In genomic region chr5:81972496-81972791, GRCh38 we compare ENCODE assay signal across 8 cellular contexts. TPM values are rescaled to one million over a fixed set of nuclear protein-coding genes. Genes with fewer than 3 reads are reported as not detected.
DNase-seq lines count a peak whose midpoint lies in the region; ATAC-seq, FAIRE-seq and TF ChIP-seq lines count a peak whose summit lies in the region.

No MANE protein-coding gene starts in this region.

- WGBS in pancreas, 2 donors: 0% methylated on average over 8 of the region's 8 CpGs

- H3K27ac Mint-ChIP-seq in effector memory CD8-positive, alpha-beta T cell: peak overlapping the region; percentile 97 to 99

- no peak for TF ChIP-seq CTCF in LNCaP clone FGC (IDR thresholded peaks at IDR 0.05; ENCODE audit: control insufficient read depth, extremely low read depth, insufficient read depth)
- no peak for TF ChIP-seq CTCF in pancreas (IDR thresholded peaks at IDR 0.05)

- H3K9me3 Mint-ChIP-seq in effector memory CD8-positive, alpha-beta T cell: no peaks in the 10 kb centered on the region

- ATAC-seq in GM21381 (IDR thresholded peaks at IDR 0.05; ENCODE audit: unreplicated experiment) (peak; percentile 41), pancreas (no peak)
- peak; percentile 51 for ATAC-seq in effector memory CD8-positive, alpha-beta T cell (replicated peaks)

- H3K27me3 ChIP-seq in pancreas: no peaks in the 10 kb centered on the region

- H3K9me3 ChIP-seq in pancreas: no peaks in the 10 kb centered on the region

- intact Hi-C loops in pancreas (cut with DNase I): loop anchor here in 1 of 3 donors (5.0 kb wide), 1 partner anchor 220 kb away; the partner anchor contains the start of gene SSBP2

- peaks cover 7% of the 10 kb centered on the region for H3K36me3 Mint-ChIP-seq in effector memory CD8-positive, alpha-beta T cell (ENCODE audit: insufficient read depth)

- H3K4me3 ChIP-seq in LNCaP clone FGC (ENCODE audit: low read depth, low read length): peak overlapping the region; percentile 77
- H3K4me3 ChIP-seq in pancreas: peak overlapping the region; percentile 46 to 77 (median 60)

- H3K4me3 Mint-ChIP-seq in effector memory CD8-positive, alpha-beta T cell: peak overlapping the region; percentile 94 to 95

- H3K27ac ChIP-seq in pancreas: peak overlapping the region; percentile 97 to 99 (median 98)

- FAIRE-seq in pancreas (lab: Jason Lieb, UNC): no peak

- H3K36me3 ChIP-seq in pancreas: no peaks in the 10 kb centered on the region

- H3K4me1 Mint-ChIP-seq in effector memory CD8-positive, alpha-beta T cell (ENCODE audit: low read depth in 2 of 2): peaks cover 5 to 12% of the 10 kb centered on the region in 2 donors

- DNase-seq in LNCaP clone FGC (ENCODE audit: low read depth) (no peak), pancreas (no peak), AML-193 (lab: John Stamatoyannopoulos, UW) (no peak), NCI-H524 treated with DMSO at 0.1 percent for 48 hours (lab: John Stamatoyannopoulos, UW) (no peak), GDM1 (lab: John Stamatoyannopoulos, UW) (no peak), RKO (ENCODE audit: low spot score) (no peak)
- no peak for DNase-seq in effector memory CD8-positive, alpha-beta T cell

- no peaks in the 10 kb centered on the region for H3K27me3 Mint-ChIP-seq in effector memory CD8-positive, alpha-beta T cell

- H3K4me1 ChIP-seq in pancreas: peaks cover 0 to 12% (median 7%) of the 10 kb centered on the region in 3 donors

RNA-seq across cellular contexts. Expression of gene ATG10, which starts 0.6 kb away (rescaled TPM):
- total RNA-seq in pancreas: 1 to 10 TPM; 3.3 to 5.2 (median 3.5) TPM
- polyA plus RNA-seq in pancreas: 1 to 10 TPM; 3.4 to 3.9 TPM

Comparison
In these comparisons a context has a peak if more than half of its experiments do, and no peak if none do; other contexts are left out.
1. ATAC-seq: peak in GM21381 (single experiment) and effector memory CD8-positive, alpha-beta T cell (single experiment); none in pancreas (0 of 4).